Comparison of ENCODE assay signal across 1 cellular context in the genomic region with DNA sequence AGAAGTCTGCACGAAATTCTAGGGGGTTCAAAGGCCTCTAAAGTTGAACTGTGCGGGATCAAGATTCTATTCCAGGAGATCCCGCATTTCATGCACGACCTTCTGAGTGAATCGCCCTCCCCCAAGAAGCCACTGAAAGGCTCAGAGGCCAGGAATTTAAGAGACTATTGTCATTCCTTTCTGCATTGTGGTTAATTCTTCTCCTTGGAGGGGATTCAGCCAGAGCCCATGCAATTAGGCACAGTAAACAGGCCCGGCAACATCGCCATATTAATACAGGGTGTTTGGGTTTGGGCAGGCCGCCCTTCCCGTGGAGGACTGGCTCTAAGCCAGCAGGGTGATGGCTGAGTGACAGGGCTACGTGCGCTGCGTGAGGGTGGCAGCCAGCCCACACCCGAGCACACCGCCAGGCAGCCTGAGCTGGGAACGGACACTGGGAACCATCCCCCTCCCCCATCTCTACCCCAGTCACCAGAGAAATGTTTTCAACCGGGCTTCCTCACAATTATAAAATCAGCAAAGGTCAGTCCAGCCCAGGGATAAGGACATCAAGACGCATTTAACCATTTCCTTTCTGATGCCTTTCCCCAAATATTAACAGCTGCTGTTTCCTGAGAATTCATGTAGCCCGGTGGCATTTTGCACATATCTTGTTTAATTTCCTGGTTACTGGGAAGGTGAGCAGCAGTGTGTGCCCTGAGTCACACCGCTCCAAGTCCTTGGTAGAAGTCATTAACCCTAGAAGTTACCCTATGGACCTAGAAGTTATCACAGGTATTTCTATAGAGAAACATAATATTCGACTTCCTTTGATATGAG.
TF ChIP-seq lines count a peak whose summit lies in the region.

No MANE protein-coding gene starts in this region.

TF ChIP-seq in HepG2, 621 proteins besides CTCF, POLR2A, EP300 and RAD21 (continued from another document and continues in another):
- TF ChIP-seq, protein P1, sequence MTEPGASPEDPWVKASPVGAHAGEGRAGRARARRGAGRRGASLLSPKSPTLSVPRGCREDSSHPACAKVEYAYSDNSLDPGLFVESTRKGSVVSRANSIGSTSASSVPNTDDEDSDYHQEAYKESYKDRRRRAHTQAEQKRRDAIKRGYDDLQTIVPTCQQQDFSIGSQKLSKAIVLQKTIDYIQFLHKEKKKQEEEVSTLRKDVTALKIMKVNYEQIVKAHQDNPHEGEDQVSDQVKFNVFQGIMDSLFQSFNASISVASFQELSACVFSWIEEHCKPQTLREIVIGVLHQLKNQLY (CRISPR knock-in tag; IDR thresholded peaks at IDR 0.05), result no peak
- TF ChIP-seq ZNF329 (CRISPR knock-in tag; IDR thresholded peaks at IDR 0.05; ENCODE audit: low read depth), result no peak
- TF ChIP-seq ZMYM4 (CRISPR knock-in tag; IDR thresholded peaks at IDR 0.05), result peak; percentile 64; the same call in 1 of the 2 replicates
- TF ChIP-seq JUND (CRISPR knock-in tag; IDR thresholded peaks at IDR 0.05), result no peak
- TF ChIP-seq, protein P2, sequence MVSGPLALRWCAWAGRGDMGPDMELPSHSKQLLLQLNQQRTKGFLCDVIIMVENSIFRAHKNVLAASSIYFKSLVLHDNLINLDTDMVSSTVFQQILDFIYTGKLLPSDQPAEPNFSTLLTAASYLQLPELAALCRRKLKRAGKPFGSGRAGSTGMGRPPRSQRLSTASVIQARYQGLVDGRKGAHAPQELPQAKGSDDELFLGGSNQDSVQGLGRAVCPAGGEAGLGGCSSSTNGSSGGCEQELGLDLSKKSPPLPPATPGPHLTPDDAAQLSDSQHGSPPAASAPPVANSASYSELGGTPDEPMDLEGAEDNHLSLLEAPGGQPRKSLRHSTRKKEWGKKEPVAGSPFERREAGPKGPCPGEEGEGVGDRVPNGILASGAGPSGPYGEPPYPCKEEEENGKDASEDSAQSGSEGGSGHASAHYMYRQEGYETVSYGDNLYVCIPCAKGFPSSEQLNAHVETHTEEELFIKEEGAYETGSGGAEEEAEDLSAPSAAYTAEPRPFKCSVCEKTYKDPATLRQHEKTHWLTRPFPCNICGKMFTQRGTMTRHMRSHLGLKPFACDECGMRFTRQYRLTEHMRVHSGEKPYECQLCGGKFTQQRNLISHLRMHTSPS (CRISPR knock-in tag; IDR thresholded peaks at IDR 0.05; ENCODE audit: low read depth), result 0 out of 2 replicates have a peak, but pooled peaks have one; percentile 36
- TF ChIP-seq RORA (CRISPR knock-in tag; IDR thresholded peaks at IDR 0.05), result no peak
- no peak for TF ChIP-seq KDM1A (CRISPR knock-in tag; IDR thresholded peaks at IDR 0.05)
- TF ChIP-seq HES4 (CRISPR knock-in tag; IDR thresholded peaks at IDR 0.05; ENCODE audit: borderline replicate concordance), result no peak
- TF ChIP-seq TAF1 (CRISPR knock-in tag; IDR thresholded peaks at IDR 0.05), result no peak
- TF ChIP-seq ZNF567 (CRISPR knock-in tag; IDR thresholded peaks at IDR 0.05; ENCODE audit: borderline replicate concordance), result no peak; the same call in 1 of the 2 replicates
- TF ChIP-seq CCDC6 (CRISPR knock-in tag; IDR thresholded peaks at IDR 0.05), result no peak
- no peak for TF ChIP-seq ZIK1 (CRISPR knock-in tag; IDR thresholded peaks at IDR 0.05; ENCODE audit: borderline replicate concordance, low read depth)
- TF ChIP-seq ZNF274 (CRISPR knock-in tag; IDR thresholded peaks at IDR 0.05), result no peak
- TF ChIP-seq MBNL3 (CRISPR knock-in tag; conservative IDR thresholded peaks at IDR 0.05), result no peak
- TF ChIP-seq, protein P3, sequence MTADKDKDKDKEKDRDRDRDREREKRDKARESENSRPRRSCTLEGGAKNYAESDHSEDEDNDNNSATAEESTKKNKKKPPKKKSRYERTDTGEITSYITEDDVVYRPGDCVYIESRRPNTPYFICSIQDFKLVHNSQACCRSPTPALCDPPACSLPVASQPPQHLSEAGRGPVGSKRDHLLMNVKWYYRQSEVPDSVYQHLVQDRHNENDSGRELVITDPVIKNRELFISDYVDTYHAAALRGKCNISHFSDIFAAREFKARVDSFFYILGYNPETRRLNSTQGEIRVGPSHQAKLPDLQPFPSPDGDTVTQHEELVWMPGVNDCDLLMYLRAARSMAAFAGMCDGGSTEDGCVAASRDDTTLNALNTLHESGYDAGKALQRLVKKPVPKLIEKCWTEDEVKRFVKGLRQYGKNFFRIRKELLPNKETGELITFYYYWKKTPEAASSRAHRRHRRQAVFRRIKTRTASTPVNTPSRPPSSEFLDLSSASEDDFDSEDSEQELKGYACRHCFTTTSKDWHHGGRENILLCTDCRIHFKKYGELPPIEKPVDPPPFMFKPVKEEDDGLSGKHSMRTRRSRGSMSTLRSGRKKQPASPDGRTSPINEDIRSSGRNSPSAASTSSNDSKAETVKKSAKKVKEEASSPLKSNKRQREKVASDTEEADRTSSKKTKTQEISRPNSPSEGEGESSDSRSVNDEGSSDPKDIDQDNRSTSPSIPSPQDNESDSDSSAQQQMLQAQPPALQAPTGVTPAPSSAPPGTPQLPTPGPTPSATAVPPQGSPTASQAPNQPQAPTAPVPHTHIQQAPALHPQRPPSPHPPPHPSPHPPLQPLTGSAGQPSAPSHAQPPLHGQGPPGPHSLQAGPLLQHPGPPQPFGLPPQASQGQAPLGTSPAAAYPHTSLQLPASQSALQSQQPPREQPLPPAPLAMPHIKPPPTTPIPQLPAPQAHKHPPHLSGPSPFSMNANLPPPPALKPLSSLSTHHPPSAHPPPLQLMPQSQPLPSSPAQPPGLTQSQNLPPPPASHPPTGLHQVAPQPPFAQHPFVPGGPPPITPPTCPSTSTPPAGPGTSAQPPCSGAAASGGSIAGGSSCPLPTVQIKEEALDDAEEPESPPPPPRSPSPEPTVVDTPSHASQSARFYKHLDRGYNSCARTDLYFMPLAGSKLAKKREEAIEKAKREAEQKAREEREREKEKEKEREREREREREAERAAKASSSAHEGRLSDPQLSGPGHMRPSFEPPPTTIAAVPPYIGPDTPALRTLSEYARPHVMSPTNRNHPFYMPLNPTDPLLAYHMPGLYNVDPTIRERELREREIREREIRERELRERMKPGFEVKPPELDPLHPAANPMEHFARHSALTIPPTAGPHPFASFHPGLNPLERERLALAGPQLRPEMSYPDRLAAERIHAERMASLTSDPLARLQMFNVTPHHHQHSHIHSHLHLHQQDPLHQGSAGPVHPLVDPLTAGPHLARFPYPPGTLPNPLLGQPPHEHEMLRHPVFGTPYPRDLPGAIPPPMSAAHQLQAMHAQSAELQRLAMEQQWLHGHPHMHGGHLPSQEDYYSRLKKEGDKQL (CRISPR knock-in tag; IDR thresholded peaks at IDR 0.05; ENCODE audit: low read depth), result no peak
- TF ChIP-seq MYNN (CRISPR knock-in tag; IDR thresholded peaks at IDR 0.05; ENCODE audit: low read depth), result no peak
- TF ChIP-seq ZNF747 (CRISPR knock-in tag; IDR thresholded peaks at IDR 0.05; ENCODE audit: borderline replicate concordance), result no peak
- TF ChIP-seq ATAD3A (CRISPR knock-in tag; IDR thresholded peaks at IDR 0.05), result no peak
- TF ChIP-seq ZNF816 (CRISPR knock-in tag; IDR thresholded peaks at IDR 0.05; ENCODE audit: borderline replicate concordance), result no peak
- TF ChIP-seq CCAR2 (optimal IDR thresholded peaks at IDR 0.05; ENCODE audit: low read depth, low read length), result no peak
- peak; percentile 100 for TF ChIP-seq MEIS1 (CRISPR knock-in tag; IDR thresholded peaks at IDR 0.05; ENCODE audit: borderline replicate concordance)
- TF ChIP-seq MAFF (IDR thresholded peaks at IDR 0.05; ENCODE audit: low read depth, low read length), result no peak
- TF ChIP-seq, protein P4, sequence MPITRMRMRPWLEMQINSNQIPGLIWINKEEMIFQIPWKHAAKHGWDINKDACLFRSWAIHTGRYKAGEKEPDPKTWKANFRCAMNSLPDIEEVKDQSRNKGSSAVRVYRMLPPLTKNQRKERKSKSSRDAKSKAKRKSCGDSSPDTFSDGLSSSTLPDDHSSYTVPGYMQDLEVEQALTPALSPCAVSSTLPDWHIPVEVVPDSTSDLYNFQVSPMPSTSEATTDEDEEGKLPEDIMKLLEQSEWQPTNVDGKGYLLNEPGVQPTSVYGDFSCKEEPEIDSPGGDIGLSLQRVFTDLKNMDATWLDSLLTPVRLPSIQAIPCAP (CRISPR knock-in tag; IDR thresholded peaks at IDR 0.05; ENCODE audit: low read depth), result no peak
- TF ChIP-seq, protein P5, sequence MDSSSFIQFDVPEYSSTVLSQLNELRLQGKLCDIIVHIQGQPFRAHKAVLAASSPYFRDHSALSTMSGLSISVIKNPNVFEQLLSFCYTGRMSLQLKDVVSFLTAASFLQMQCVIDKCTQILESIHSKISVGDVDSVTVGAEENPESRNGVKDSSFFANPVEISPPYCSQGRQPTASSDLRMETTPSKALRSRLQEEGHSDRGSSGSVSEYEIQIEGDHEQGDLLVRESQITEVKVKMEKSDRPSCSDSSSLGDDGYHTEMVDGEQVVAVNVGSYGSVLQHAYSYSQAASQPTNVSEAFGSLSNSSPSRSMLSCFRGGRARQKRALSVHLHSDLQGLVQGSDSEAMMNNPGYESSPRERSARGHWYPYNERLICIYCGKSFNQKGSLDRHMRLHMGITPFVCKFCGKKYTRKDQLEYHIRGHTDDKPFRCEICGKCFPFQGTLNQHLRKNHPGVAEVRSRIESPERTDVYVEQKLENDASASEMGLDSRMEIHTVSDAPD (CRISPR knock-in tag; IDR thresholded peaks at IDR 0.05), result peak; percentile 66; the same call in 1 of the 2 replicates
- TF ChIP-seq ZFP1 (CRISPR knock-in tag; IDR thresholded peaks at IDR 0.05), result peak; percentile 23; the same call in 1 of the 2 replicates
- no peak for TF ChIP-seq NONO (IDR thresholded peaks at IDR 0.05)
- no peak for TF ChIP-seq NONO (CRISPR knock-in tag; conservative IDR thresholded peaks at IDR 0.05)
- TF ChIP-seq HDAC6 (IDR thresholded peaks at IDR 0.05; ENCODE audit: low read depth, low read length), result no peak
- TF ChIP-seq ZMAT3 (CRISPR knock-in tag; conservative IDR thresholded peaks at IDR 0.05), result 0 out of 2 replicates have a peak, but pooled peaks have one; percentile 35
- TF ChIP-seq ZNF383 (CRISPR knock-in tag; IDR thresholded peaks at IDR 0.05; ENCODE audit: borderline replicate concordance), result no peak
- TF ChIP-seq SIX4 (CRISPR knock-in tag; IDR thresholded peaks at IDR 0.05), result no peak
- no peak for TF ChIP-seq ZNF468 (CRISPR knock-in tag; IDR thresholded peaks at IDR 0.05)
- TF ChIP-seq, protein P6, sequence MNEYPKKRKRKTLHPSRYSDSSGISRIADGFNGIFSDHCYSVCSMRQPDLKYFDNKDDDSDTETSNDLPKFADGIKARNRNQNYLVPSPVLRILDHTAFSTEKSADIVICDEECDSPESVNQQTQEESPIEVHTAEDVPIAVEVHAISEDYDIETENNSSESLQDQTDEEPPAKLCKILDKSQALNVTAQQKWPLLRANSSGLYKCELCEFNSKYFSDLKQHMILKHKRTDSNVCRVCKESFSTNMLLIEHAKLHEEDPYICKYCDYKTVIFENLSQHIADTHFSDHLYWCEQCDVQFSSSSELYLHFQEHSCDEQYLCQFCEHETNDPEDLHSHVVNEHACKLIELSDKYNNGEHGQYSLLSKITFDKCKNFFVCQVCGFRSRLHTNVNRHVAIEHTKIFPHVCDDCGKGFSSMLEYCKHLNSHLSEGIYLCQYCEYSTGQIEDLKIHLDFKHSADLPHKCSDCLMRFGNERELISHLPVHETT (CRISPR knock-in tag; conservative IDR thresholded peaks at IDR 0.05), result no peak
- no peak for TF ChIP-seq ZNF382 (CRISPR knock-in tag; IDR thresholded peaks at IDR 0.05; ENCODE audit: borderline replicate concordance)
- no peak for TF ChIP-seq MXD4 (CRISPR knock-in tag; IDR thresholded peaks at IDR 0.05)
- no peak for TF ChIP-seq BORCS8-MEF2B (CRISPR knock-in tag; IDR thresholded peaks at IDR 0.05)
- TF ChIP-seq BHLHE40 (IDR thresholded peaks at IDR 0.05; ENCODE audit: low read length), result peak; percentile 58; the same call in 1 of the 2 replicates
- TF ChIP-seq, protein P7, sequence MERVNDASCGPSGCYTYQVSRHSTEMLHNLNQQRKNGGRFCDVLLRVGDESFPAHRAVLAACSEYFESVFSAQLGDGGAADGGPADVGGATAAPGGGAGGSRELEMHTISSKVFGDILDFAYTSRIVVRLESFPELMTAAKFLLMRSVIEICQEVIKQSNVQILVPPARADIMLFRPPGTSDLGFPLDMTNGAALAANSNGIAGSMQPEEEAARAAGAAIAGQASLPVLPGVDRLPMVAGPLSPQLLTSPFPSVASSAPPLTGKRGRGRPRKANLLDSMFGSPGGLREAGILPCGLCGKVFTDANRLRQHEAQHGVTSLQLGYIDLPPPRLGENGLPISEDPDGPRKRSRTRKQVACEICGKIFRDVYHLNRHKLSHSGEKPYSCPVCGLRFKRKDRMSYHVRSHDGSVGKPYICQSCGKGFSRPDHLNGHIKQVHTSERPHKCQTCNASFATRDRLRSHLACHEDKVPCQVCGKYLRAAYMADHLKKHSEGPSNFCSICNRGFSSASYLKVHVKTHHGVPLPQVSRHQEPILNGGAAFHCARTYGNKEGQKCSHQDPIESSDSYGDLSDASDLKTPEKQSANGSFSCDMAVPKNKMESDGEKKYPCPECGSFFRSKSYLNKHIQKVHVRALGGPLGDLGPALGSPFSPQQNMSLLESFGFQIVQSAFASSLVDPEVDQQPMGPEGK (CRISPR knock-in tag; IDR thresholded peaks at IDR 0.05), result no peak
- TF ChIP-seq, protein P8, sequence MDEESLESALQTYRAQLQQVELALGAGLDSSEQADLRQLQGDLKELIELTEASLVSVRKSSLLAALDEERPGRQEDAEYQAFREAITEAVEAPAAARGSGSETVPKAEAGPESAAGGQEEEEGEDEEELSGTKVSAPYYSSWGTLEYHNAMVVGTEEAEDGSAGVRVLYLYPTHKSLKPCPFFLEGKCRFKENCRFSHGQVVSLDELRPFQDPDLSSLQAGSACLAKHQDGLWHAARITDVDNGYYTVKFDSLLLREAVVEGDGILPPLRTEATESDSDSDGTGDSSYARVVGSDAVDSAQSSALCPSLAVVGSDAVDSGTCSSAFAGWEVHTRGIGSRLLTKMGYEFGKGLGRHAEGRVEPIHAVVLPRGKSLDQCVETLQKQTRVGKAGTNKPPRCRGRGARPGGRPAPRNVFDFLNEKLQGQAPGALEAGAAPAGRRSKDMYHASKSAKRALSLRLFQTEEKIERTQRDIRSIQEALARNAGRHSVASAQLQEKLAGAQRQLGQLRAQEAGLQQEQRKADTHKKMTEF (CRISPR knock-in tag; IDR thresholded peaks at IDR 0.05), result no peak
